7 cellular contexts compared by ENCODE assay signal in the genomic region with DNA sequence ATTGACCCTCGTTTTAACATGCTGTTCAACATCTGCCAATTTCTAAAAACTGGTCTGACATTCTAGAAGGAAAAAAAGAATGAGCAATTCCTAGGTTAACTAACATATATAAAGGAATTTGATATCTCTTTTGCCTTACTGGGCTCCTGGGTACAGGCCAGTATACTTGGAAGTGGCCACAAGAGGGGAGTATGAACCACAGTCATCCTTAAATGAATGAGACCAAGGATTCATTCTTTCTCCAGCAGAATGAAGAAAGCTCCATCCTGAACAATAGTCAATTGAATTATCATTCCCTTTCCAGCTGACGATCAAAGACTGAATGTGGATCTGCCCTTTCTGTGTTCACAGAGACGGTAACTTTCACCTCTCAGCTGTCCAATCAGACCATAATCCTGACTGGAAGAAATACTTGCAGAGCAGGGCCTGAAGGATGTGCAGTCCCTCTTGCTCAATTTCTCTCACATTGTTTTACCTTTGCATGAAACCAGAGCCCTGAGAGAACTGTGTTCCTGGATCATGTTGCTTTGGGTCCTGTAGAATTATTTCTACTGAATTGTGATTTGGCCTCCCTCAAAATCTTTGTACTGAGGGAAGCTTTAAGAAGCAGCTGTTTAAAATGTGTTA. TPM values are rescaled to one million over a fixed set of nuclear protein-coding genes. Genes with fewer than 3 reads are reported as not detected.
A peak's percentile ranks its signal among the peaks of the same experiment; 100 is the strongest.
DNase-seq lines count a peak whose midpoint lies in the region; ATAC-seq and TF ChIP-seq lines count a peak whose summit lies in the region.

No MANE protein-coding gene starts in this region.

- H3K4me3 Mint-ChIP-seq in progenitor cell of endocrine pancreas (ENCODE audit: low read depth), result no peak overlapping the region
- H3K4me3 Mint-ChIP-seq in effector memory CD8-positive, alpha-beta T cell, result no peak overlapping the region

- no peaks in the 10 kb centered on the region for H3K36me3 Mint-ChIP-seq in progenitor cell of endocrine pancreas (ENCODE audit: insufficient read depth)
- no peaks in the 10 kb centered on the region for H3K36me3 Mint-ChIP-seq in effector memory CD8-positive, alpha-beta T cell (ENCODE audit: insufficient read depth)

- no peak overlapping the region for H3K4me3 ChIP-seq in PC-3 (ENCODE audit: low read length)
- no peak overlapping the region for H3K4me3 ChIP-seq in esophagus squamous epithelium

- CTCF ChIA-PET in PC-3 (lab: Charles Lee), result interaction anchor here (0.6 to 1.1 kb wide), 4 partner anchors 104 to 305 kb away, joined by 3 to 5 read pairs (median 4); no protein-coding TSS in a partner anchor

- POLR2A ChIA-PET in PC-3 (lab: Charles Lee; ENCODE audit: unreplicated experiment), result no interaction called here

- H3K4me2 ChIP-seq in PC-3 (ENCODE audit: low read length), result no peak overlapping the region

- H3K9me3 ChIP-seq in PC-3 (ENCODE audit: low read length) (no peaks in the 10 kb centered on the region), esophagus squamous epithelium (no peaks in the 10 kb centered on the region)

- no peaks in the 10 kb centered on the region for H4K20me1 ChIP-seq in PC-3 (ENCODE audit: low read length)

- TF ChIP-seq POLR2A in esophagus squamous epithelium (IDR thresholded peaks at IDR 0.05), result no peak

- H3K27me3 ChIP-seq in PC-3 (ENCODE audit: low read length) (no peaks in the 10 kb centered on the region), esophagus squamous epithelium (no peaks in the 10 kb centered on the region)

- no peak overlapping the region for H3K27ac Mint-ChIP-seq in progenitor cell of endocrine pancreas
- H3K27ac Mint-ChIP-seq in effector memory CD8-positive, alpha-beta T cell, result no peak overlapping the region

- peak; percentile 73 for TF ChIP-seq CTCF in PC-3 (conservative IDR thresholded peaks at IDR 0.05; ENCODE audit: low read depth, low read length)
- peak; percentile 14 to 60 (median 50) for TF ChIP-seq CTCF in esophagus squamous epithelium (IDR thresholded peaks at IDR 0.05)
- peak; percentile 61 for TF ChIP-seq CTCF in progenitor cell of endocrine pancreas (IDR thresholded peaks at IDR 0.05; ENCODE audit: unreplicated experiment)

- H2AFZ ChIP-seq in PC-3 (ENCODE audit: low read length), result no peak overlapping the region

- H3K27me3 Mint-ChIP-seq in progenitor cell of endocrine pancreas, result no peaks in the 10 kb centered on the region
- H3K27me3 Mint-ChIP-seq in effector memory CD8-positive, alpha-beta T cell, result peaks cover 0 to 20% of the 10 kb centered on the region in 2 donors

- ATAC-seq in GM18867 (IDR thresholded peaks at IDR 0.05; ENCODE audit: unreplicated experiment) (peak; percentile 49), PC-3 (peak; percentile 80), HG03135 (IDR thresholded peaks at IDR 0.05; ENCODE audit: unreplicated experiment) (no peak), left colon (no peak)
- ATAC-seq in effector memory CD8-positive, alpha-beta T cell (replicated peaks), result no peak

- H3K4me1 Mint-ChIP-seq in progenitor cell of endocrine pancreas (ENCODE audit: low read depth), result no peaks in the 10 kb centered on the region
- H3K4me1 Mint-ChIP-seq in effector memory CD8-positive, alpha-beta T cell (ENCODE audit: low read depth in 2 of 2), result no peaks in the 10 kb centered on the region

- H3K4me1 ChIP-seq in PC-3 (ENCODE audit: insufficient read depth, low read length), result no peaks in the 10 kb centered on the region
- H3K4me1 ChIP-seq in esophagus squamous epithelium, result peaks cover 0 to 21% (median 4%) of the 10 kb centered on the region in 3 donors

- no peaks in the 10 kb centered on the region for H3K79me2 ChIP-seq in PC-3 (ENCODE audit: low read length)

- 26 to 32% methylated on average over 3 of the region's 3 CpGs for WGBS in esophagus squamous epithelium, 2 donors

- H3K9ac ChIP-seq in PC-3 (ENCODE audit: low read length), result no peak overlapping the region

- H3F3A ChIP-seq in PC-3 (ENCODE audit: low read length, unreplicated experiment), result no peaks in the 10 kb centered on the region

- DNase-seq in PC-3 (peak; percentile 69), esophagus squamous epithelium (lab: John Stamatoyannopoulos, UW) (no peak), progenitor cell of endocrine pancreas (ENCODE audit: low spot score, unreplicated experiment) (no peak), left colon (no peak)
- no peak for DNase-seq in effector memory CD8-positive, alpha-beta T cell

- no TSS peak for BruUV-seq in PC-3 (replicated peaks; lab: Mats Ljungman, UMichigan)

- H3K9me2 ChIP-seq in PC-3 (replicated peaks; ENCODE audit: low read length), result no peaks in the 10 kb centered on the region

- intact Hi-C loops in PC-3 (cut with micrococcal nuclease), result loop anchor here (1.0 to 2.0 kb wide), 3 partner anchors 115 to 295 kb away; no protein-coding TSS in a partner anchor
- intact Hi-C loops in esophagus squamous epithelium (cut with DNase I), result no loop called here
- intact Hi-C loops in left colon (cut with DNase I, micrococcal nuclease), result loop anchor here in 1 of 2 donors (5.0 kb wide), 1 partner anchor 293 kb away; no protein-coding TSS in a partner anchor

- no peaks in the 10 kb centered on the region for H3K9me3 Mint-ChIP-seq in progenitor cell of endocrine pancreas (ENCODE audit: low read depth)
- no peaks in the 10 kb centered on the region for H3K9me3 Mint-ChIP-seq in effector memory CD8-positive, alpha-beta T cell

- H3K36me3 ChIP-seq in PC-3 (ENCODE audit: low read depth, low read length) (no peaks in the 10 kb centered on the region), esophagus squamous epithelium (no peaks in the 10 kb centered on the region)

- H3K27ac ChIP-seq in PC-3 (ENCODE audit: low read length), result no peak overlapping the region
- H3K27ac ChIP-seq in esophagus squamous epithelium, result no peak overlapping the region

RNA-seq across cellular contexts. Expression of a gene that starts 14.8 kb away (rescaled TPM):
- total RNA-seq in PC-3 (2014; rRNA removed) (not detected in 2 replicates), esophagus squamous epithelium (100 to 1,000 TPM in 2 of 4 donors, 10 to 100 TPM in 2; 37.3 to 450 (median 131) TPM), progenitor cell of endocrine pancreas (0.41 and 0.84 TPM in 2 replicates), left colon (10 to 100 TPM; 31.8 to 97.8 TPM)

Comparison
In these comparisons a context has a peak if more than half of its experiments do, and no peak if none do; other contexts are left out.
1. ATAC-seq: peak in GM18867 (single experiment) and PC-3 (single experiment); none in HG03135 (single experiment), effector memory CD8-positive, alpha-beta T cell (single experiment) and left colon (single experiment).
2. RNA of a gene that starts 14.8 kb away (total RNA-seq): 37.3 to 450 TPM in esophagus squamous epithelium and 31.8 to 97.8 TPM in left colon; 0.41 to 0.84 TPM in progenitor cell of endocrine pancreas and not detected in PC-3; every median in the first group is over 10 times any median in the second.
3. Peak in every context shown above with its lines, with median percentiles within 50 percentile points of each other: CTCF ChIP-seq.